Comparison of ENCODE assay signal across 20 cellular contexts in genomic region chr1:59952065-59952464, GRCh38.
"Had no signal": no experiment of that assay in that cellular context is flagged by ENCODE, and none has a peak within 500 bp of the region (broad histone marks: within the 10 kb centered on the region; RNA-seq: fewer than 3 reads in every experiment).

No MANE protein-coding gene starts in this region.

- H3K9me3 Mint-ChIP-seq: immature natural killer cell, natural killer cell, type B pancreatic cell had no signal

- H3K4me1 ChIP-seq: foreskin keratinocyte had no signal

- H3K27ac Mint-ChIP-seq: activated CD4-positive, alpha-beta T cell treated with anti-CD3 and anti-CD28 coated beads for 36 hours; activated CD8-positive, alpha-beta T cell treated with anti-CD3 and anti-CD28 coated beads, Interleukin-2, amount 10 ng/mL, durations not matched to agents 7 days and 5 days; immature natural killer cell; natural killer cell; progenitor cell of endocrine pancreas; type B pancreatic cell had no signal

- DNase-seq: activated CD4-positive, alpha-beta T cell treated with anti-CD3 and anti-CD28 coated beads for 36 hours; activated CD8-positive, alpha-beta memory T cell treated with anti-CD3 and anti-CD28 coated beads, Interleukin-2, amount 50 U/mL, for 48 hours; activated CD8-positive, alpha-beta T cell treated with anti-CD3 and anti-CD28 coated beads, Interleukin-2, amount 10 ng/mL, durations not matched to agents 7 days and 5 days; activated naive CD4-positive, alpha-beta T cell; aorta; effector CD4-positive, alpha-beta T cell; foreskin keratinocyte; immature natural killer cell; mammary epithelial cell; mucosa of descending colon; natural killer cell; stimulated activated CD4-positive, alpha-beta T cell treated with anti-CD3 and anti-CD28 coated beads, Interleukin-2, amount 100 ng/mL, for 48 hours; stimulated activated naive CD4-positive, alpha-beta T cell treated with Interleukin-2 at 50 U/mL for 16 hours; T-helper 1 cell had no signal

- H3K36me3 Mint-ChIP-seq: immature natural killer cell, natural killer cell, type B pancreatic cell had no signal

- H3K4me3 Mint-ChIP-seq: activated CD4-positive, alpha-beta T cell treated with anti-CD3 and anti-CD28 coated beads for 36 hours; activated CD8-positive, alpha-beta T cell treated with anti-CD3 and anti-CD28 coated beads, Interleukin-2, amount 10 ng/mL, durations not matched to agents 7 days and 5 days; immature natural killer cell; natural killer cell; type B pancreatic cell had no signal

- H3K4me3 ChIP-seq: cardiac muscle cell, coronary artery, mucosa of descending colon had no signal

- H3K9me3 ChIP-seq: mucosa of descending colon had no signal

- H3K4me1 Mint-ChIP-seq: activated CD4-positive, alpha-beta T cell treated with anti-CD3 and anti-CD28 coated beads for 36 hours; immature natural killer cell; natural killer cell had no signal

- H3K27me3 ChIP-seq: cardiac muscle cell had no signal

- ATAC-seq: activated CD4-positive, alpha-beta T cell treated with anti-CD3 and anti-CD28 coated beads for 36 hours; activated CD8-positive, alpha-beta T cell treated with anti-CD3 and anti-CD28 coated beads, Interleukin-2, amount 10 ng/mL, durations not matched to agents 7 days and 5 days; foreskin keratinocyte; mucosa of descending colon; natural killer cell; sciatic nerve had no signal

- H3K27ac ChIP-seq: cardiac muscle cell, coronary artery, foreskin keratinocyte, VCaP had no signal

- H3K36me3 ChIP-seq: cardiac muscle cell had no signal
